Comparison of ENCODE assay signal across 17 cellular contexts in genomic region chrX:12825801-12826200, GRCh38. TPM values are rescaled to one million over a fixed set of nuclear protein-coding genes. Genes with fewer than 3 reads are reported as not detected.
DNase-seq lines count a peak whose midpoint lies in the region; ATAC-seq, FAIRE-seq and TF ChIP-seq lines count a peak whose summit lies in the region.
"Had no signal": no experiment of that assay in that cellular context is flagged by ENCODE, and none has a peak within 500 bp of the region (broad histone marks: within the 10 kb centered on the region; RNA-seq: fewer than 3 reads in every experiment).

No MANE protein-coding gene starts in this region.

- H3K27ac ChIP-seq in lower lobe of right lung = no peak overlapping the region
- H3K27ac ChIP-seq in WERI-Rb-1 = no peak overlapping the region
- H3K27ac ChIP-seq: transverse colon had no signal

- H3K27me3 ChIP-seq in lower lobe of right lung (ENCODE audit: low read depth) (no peaks in the 10 kb centered on the region), WERI-Rb-1 (ENCODE audit: insufficient read depth, low read depth, severe bottlenecking) (peaks cover 53% of the 10 kb centered on the region)
- H3K27me3 ChIP-seq: transverse colon had no signal

- H3K4me3 ChIP-seq in cardiac fibroblast (replicated peaks in 1 of 2; ENCODE audit: low read depth in 2 of 2, low read length in 2 of 2) (no peak overlapping the region), lower lobe of right lung (no peak overlapping the region), WERI-Rb-1 (ENCODE audit: low read depth, low read length) (no peak overlapping the region)
- H3K4me3 ChIP-seq: transverse colon had no signal

- H3K36me3 Mint-ChIP-seq in activated naive CD4-positive, alpha-beta T cell treated with anti-CD3 and anti-CD28 coated beads, Interleukin-2, amount 50 U/mL, for 72 hours = peaks cover 4 to 10% of the 10 kb centered on the region in 2 donors

- no peak overlapping the region for H3K27ac Mint-ChIP-seq in activated naive CD4-positive, alpha-beta T cell treated with anti-CD3 and anti-CD28 coated beads, Interleukin-2, amount 50 U/mL, for 72 hours
- H3K27ac Mint-ChIP-seq: activated CD8-positive, alpha-beta T cell treated with anti-CD3 and anti-CD28 coated beads, Interleukin-2, amount 10 ng/mL, durations not matched to agents 7 days and 5 days; CD4-positive, alpha-beta memory T cell had no signal

- H3K9me3 ChIP-seq in lower lobe of right lung = no peaks in the 10 kb centered on the region
- H3K9me3 ChIP-seq in WERI-Rb-1 (ENCODE audit: severe bottlenecking) = no peaks in the 10 kb centered on the region
- H3K9me3 ChIP-seq: transverse colon had no signal

- in situ Hi-C loops in Caki2 (cut with HindIII; ENCODE audit: low pct_unique_long_range_greater_than_20kb, low sequenced_read_pairs) = no loop called here

- DNase-seq in Caki2 (ENCODE audit: low read depth) (peak; percentile 85), HT1080 (ENCODE audit: low read depth) (peak; percentile 45), cardiac fibroblast (ENCODE audit: low read depth in 2 of 2) (peak; percentile 1 to 15), left kidney (ENCODE audit: low read depth, low spot score) (peak; percentile 5), lower lobe of right lung (no peak), GM12891 (ENCODE audit: insufficient read length, low spot score) (no peak), WERI-Rb-1 (no peak)
- no peak for DNase-seq in activated naive CD4-positive, alpha-beta T cell treated with anti-CD3 and anti-CD28 coated beads, Interleukin-2, amount 50 U/mL, for 72 hours (ENCODE audit: low spot score in 2 of 2)
- DNase-seq: activated CD8-positive, alpha-beta T cell treated with anti-CD3 and anti-CD28 coated beads, Interleukin-2, amount 10 ng/mL, durations not matched to agents 7 days and 5 days; CD4-positive, alpha-beta memory T cell; cerebellar nuclear complex; head of caudate nucleus; kidney; NCI-H2029 treated with DMSO at 0.1 percent for 48 hours; NCI-H510A treated with DMSO at 0.1 percent for 48 hours; occipital lobe; transverse colon had no signal

- no peaks in the 10 kb centered on the region for H3K4me1 ChIP-seq in lower lobe of right lung
- H3K4me1 ChIP-seq: transverse colon had no signal

- no peaks in the 10 kb centered on the region for H3K9me3 Mint-ChIP-seq in activated naive CD4-positive, alpha-beta T cell treated with anti-CD3 and anti-CD28 coated beads, Interleukin-2, amount 50 U/mL, for 72 hours

- ATAC-seq in lower lobe of right lung = no peak
- no peak for ATAC-seq in activated naive CD4-positive, alpha-beta T cell treated with anti-CD3 and anti-CD28 coated beads, Interleukin-2, amount 50 U/mL, for 72 hours
- ATAC-seq: activated CD8-positive, alpha-beta T cell treated with anti-CD3 and anti-CD28 coated beads, Interleukin-2, amount 10 ng/mL, durations not matched to agents 7 days and 5 days had no signal

- intact Hi-C loops in lower lobe of right lung (cut with DNase I) = no loop called here

- H3K36me3 ChIP-seq in lower lobe of right lung (peaks cover 9% of the 10 kb centered on the region), WERI-Rb-1 (no peaks in the 10 kb centered on the region)
- H3K36me3 ChIP-seq: transverse colon had no signal

- TF ChIP-seq POLR2A in GM12891 (IDR thresholded peaks at IDR 0.05; ENCODE audit: low read depth, low read length) = no peak

- no peak for FAIRE-seq in GM12891 (lab: Jason Lieb, UNC)
- FAIRE-seq: kidney had no signal

- TF ChIP-seq CTCF in cardiac fibroblast (IDR thresholded peaks at IDR 0.05; ENCODE audit: low read depth, low read length) (no peak), lower lobe of right lung (IDR thresholded peaks at IDR 0.05) (no peak), WERI-Rb-1 (IDR thresholded peaks at IDR 0.05; ENCODE audit: low read depth, low read length) (no peak)

TF ChIP-seq in GM12891, 5 proteins besides CTCF, POLR2A, EP300 and RAD21:
- no peak for TF ChIP-seq POU2F2 (IDR thresholded peaks at IDR 0.05; ENCODE audit: low read depth, low read length)
- TF ChIP-seq SPI1 (IDR thresholded peaks at IDR 0.05; ENCODE audit: low read depth, low read length) = no peak
- TF ChIP-seq TAF1 (IDR thresholded peaks at IDR 0.05; ENCODE audit: low read depth, low read length) = no peak
- no peak for TF ChIP-seq PAX5 (IDR thresholded peaks at IDR 0.05; ENCODE audit: insufficient read depth, low read length, severe bottlenecking)
- TF ChIP-seq POLR2AphosphoS5 (IDR thresholded peaks at IDR 0.05; ENCODE audit: low read depth, low read length) = no peak

RNA-seq across cellular contexts. Expression of gene PRPS2, which starts 34.6 kb away (rescaled TPM):
- 47.3 and 78.2 TPM in 2 replicates for total RNA-seq in Caki2 (2014; rRNA removed; shearing (Covaris generic); ENCODE audit: low replicate concordance)
- 65.6 and 76.3 TPM in 2 replicates for total RNA-seq in HT1080 (2014; rRNA removed; shearing (Covaris generic))
- 53.7 and 64.1 TPM in 2 replicates for polyA plus RNA-seq in HT1080 (2015; cell fraction: cytosol; rRNA removed)
- polyA plus RNA-seq in HT1080 (2015; cell fraction: nucleus; rRNA removed) = 53.5 and 60.7 TPM in 2 replicates
- 26.3 TPM for total RNA-seq in lower lobe of right lung
- polyA plus RNA-seq in GM12891 (2012; ENCODE audit: low read depth, missing spikeins) = 39.1 TPM
- total RNA-seq in activated naive CD4-positive, alpha-beta T cell treated with anti-CD3 and anti-CD28 coated beads, Interleukin-2, amount 50 U/mL, for 72 hours = 100 to 1,000 TPM; 110 to 118 TPM

RNA-seq across cellular contexts. Expression of gene TLR7, which starts 41.1 kb away (rescaled TPM):
- total RNA-seq in Caki2 (2014; rRNA removed; shearing (Covaris generic); ENCODE audit: low replicate concordance) = not detected in 2 replicates
- total RNA-seq in HT1080 (2014; rRNA removed; shearing (Covaris generic)) = not detected in 2 replicates
- polyA plus RNA-seq in HT1080 (2015; cell fraction: cytosol; rRNA removed) = 0.01 TPM in 1 of 2 replicates, not detected in the other
- 0.02 TPM in 1 of 2 replicates, not detected in the other for polyA plus RNA-seq in HT1080 (2015; cell fraction: nucleus; rRNA removed)
- 7.8 TPM for total RNA-seq in lower lobe of right lung
- 11.8 TPM for polyA plus RNA-seq in GM12891 (2012; ENCODE audit: low read depth, missing spikeins)
- under 1 TPM in 1 of 2 donors, not detected in 1; 0.04 TPM for total RNA-seq in activated naive CD4-positive, alpha-beta T cell treated with anti-CD3 and anti-CD28 coated beads, Interleukin-2, amount 50 U/mL, for 72 hours

Comparison
In these comparisons a context has a peak if more than half of its experiments do, and no peak if none do; other contexts are left out.
1. DNase-seq: peak in Caki2 (single experiment), HT1080 (single experiment), cardiac fibroblast (2 of 2) and left kidney (single experiment); none in lower lobe of right lung (single experiment), GM12891 (single experiment), WERI-Rb-1 (single experiment) and activated naive CD4-positive, alpha-beta T cell treated with anti-CD3 and anti-CD28 coated beads, Interleukin-2, amount 50 U/mL, for 72 hours (0 of 2).